ENCODE assay signal across 21 cellular contexts in genomic region chr7:1174881-1175596, GRCh38. TPM values are rescaled to one million over a fixed set of nuclear protein-coding genes. Genes with fewer than 3 reads are reported as not detected.
DNase-seq lines count a peak whose midpoint lies in the region; ATAC-seq and TF ChIP-seq lines count a peak whose summit lies in the region.
"Had no signal": no experiment of that assay in that cellular context is flagged by ENCODE, and none has a peak within 500 bp of the region (broad histone marks: within the 10 kb centered on the region; RNA-seq: fewer than 3 reads in every experiment).

No MANE protein-coding gene starts in this region.

- H3K27me3 ChIP-seq in mammary epithelial cell (ENCODE audit: insufficient read depth, low read length) (no peaks in the 10 kb centered on the region), IMR-90 (ENCODE audit: control insufficient read depth, insufficient read depth, low read length) (peaks cover 2% of the 10 kb centered on the region; the same call in 1 of the 2 replicates), sigmoid colon (peaks cover 0 to 6% (median 3%) of the 10 kb centered on the region in 3 donors)
- H3K27me3 ChIP-seq: BLaER1 treated with 17β-estradiol and CSF1 and Interleukin-3, amounts not matched to agents 10 nM and 100 nM; MG63; Peyer's patch had no signal

- H3K9me1 ChIP-seq in IMR-90 (ENCODE audit: insufficient read depth, low read length): 0 out of 2 replicates have a peak, but pooled peaks cover 3% of the 10 kb centered on the region

- TF ChIP-seq EP300 in sigmoid colon (IDR thresholded peaks at IDR 0.05): no peak

- DNase-seq in mammary epithelial cell (no peak), MCF 10A (ENCODE audit: unreplicated experiment) (no peak), IMR-90 (no peak), islet precursor cell (peak; percentile 38), sciatic nerve (ENCODE audit: low spot score) (no peak), NCI-H2196 treated with DMSO at 0.1 percent for 48 hours (lab: John Stamatoyannopoulos, UW; ENCODE audit: unreplicated experiment) (no peak), D341Med (ENCODE audit: low spot score) (no peak), sigmoid colon (no peak)
- DNase-seq: CD8-positive, alpha-beta memory T cell; DMS79; HFFc6; Karpas-422; MG63; NCI-H1092; NCI-H1436 treated with DMSO at 0.1 percent for 48 hours; NCI-H2029; NCI-H526; Peyer's patch had no signal

- H4K5ac ChIP-seq in IMR-90 (ENCODE audit: low read depth, low read length): peak overlapping the region; percentile 61; the same call in 1 of the 2 replicates

- TF ChIP-seq POLR2A in IMR-90 (IDR thresholded peaks at IDR 0.05; ENCODE audit: low read depth, low read length): no peak
- no peak for TF ChIP-seq POLR2A in sigmoid colon (IDR thresholded peaks at IDR 0.05)

- H2BK5ac ChIP-seq in IMR-90 (ENCODE audit: low read depth, low read length, poor library complexity, severe bottlenecking): no peak overlapping the region

- H3K79me2 ChIP-seq in mammary epithelial cell (ENCODE audit: insufficient read depth, low read length): no peaks in the 10 kb centered on the region

- intact Hi-C loops in mammary epithelial cell (cut with micrococcal nuclease) (no loop called here), MCF 10A (cut with micrococcal nuclease) (no loop called here), IMR-90 (cut with micrococcal nuclease) (no loop called here), sciatic nerve (cut with DNase I) (no loop called here), sigmoid colon (cut with DNase I) (loop anchor here (5.0 kb wide), 2 partner anchors 88 to 183 kb away; partner anchors contain the start of gene GPER1)

- H3K18ac ChIP-seq in IMR-90 (ENCODE audit: low read depth, low read length): no peak overlapping the region

- H3K27me3 Mint-ChIP-seq in MCF 10A (ENCODE audit: insufficient read depth, unreplicated experiment): no peaks in the 10 kb centered on the region

- in situ Hi-C loops in mammary epithelial cell (cut with MboI; ENCODE audit: low sequenced_read_pairs in 2 of 2) (loop anchor here in 1 of 2 donors (25.0 kb wide), 1 partner anchor 287 kb away; the partner anchor contains the start of gene MICALL2), IMR-90 (cut with MboI; ENCODE audit: low sequenced_read_pairs) (loop anchor here (10.0 kb wide), 1 partner anchor 180 kb away; no protein-coding TSS in a partner anchor)

- H3K9me3 ChIP-seq in mammary epithelial cell (replicated peaks; ENCODE audit: insufficient read depth, low read length) (peaks cover 3% of the 10 kb centered on the region), IMR-90 (ENCODE audit: control insufficient read depth, insufficient read depth, low read length) (peaks cover 2% of the 10 kb centered on the region; the same call in 1 of the 2 replicates), sigmoid colon (no peaks in the 10 kb centered on the region)
- H3K9me3 ChIP-seq: Peyer's patch had no signal

- TF ChIP-seq RAD21 in IMR-90 (IDR thresholded peaks at IDR 0.05; ENCODE audit: low read length): no peak

- H2AFZ ChIP-seq in mammary epithelial cell (ENCODE audit: low read depth, low read length): peak overlapping the region; percentile 86
- H2AFZ ChIP-seq in IMR-90 (replicated peaks; ENCODE audit: low read length, poor library complexity): peak overlapping the region; percentile 97

- H4K20me1 ChIP-seq in mammary epithelial cell (ENCODE audit: insufficient read depth, low read length) (no peaks in the 10 kb centered on the region), IMR-90 (ENCODE audit: insufficient read depth, low read length) (no peaks in the 10 kb centered on the region)
- H4K20me1 ChIP-seq: BLaER1 treated with 17β-estradiol and CSF1 and Interleukin-3, amounts not matched to agents 10 nM and 100 nM had no signal

- H2BK120ac ChIP-seq in IMR-90 (ENCODE audit: low read depth, low read length): no peak overlapping the region

- H3K4me3 ChIP-seq in mammary epithelial cell (replicated peaks in 1 of 3; ENCODE audit: insufficient read depth in 1 of 3, low read depth in 2 of 3, low read length in 3 of 3) (no peak overlapping the region), IMR-90 (ENCODE audit: insufficient read depth, low read depth, low read length) (no peak overlapping the region), sigmoid colon (no peak overlapping the region)
- H3K4me3 ChIP-seq: BLaER1 treated with 17β-estradiol and CSF1 and Interleukin-3, amounts not matched to agents 10 nM and 100 nM had no signal

- BruUV-seq in mammary epithelial cell (replicated peaks; lab: Mats Ljungman, UMichigan) (no TSS peak), MCF 10A (replicated peaks; lab: Mats Ljungman, UMichigan) (no TSS peak), IMR-90 (replicated peaks; lab: Mats Ljungman, UMichigan) (no TSS peak)

- H3K27ac Mint-ChIP-seq in MCF 10A (ENCODE audit: low read depth, unreplicated experiment): no peak overlapping the region

- H3K9ac ChIP-seq in mammary epithelial cell (ENCODE audit: insufficient read depth, low read length) (no peak overlapping the region), IMR-90 (ENCODE audit: low read depth, low read length) (no peak overlapping the region)
- H3K9ac ChIP-seq: BLaER1 treated with 17β-estradiol and CSF1 and Interleukin-3, amounts not matched to agents 10 nM and 100 nM had no signal

- H2BK15ac ChIP-seq in IMR-90 (ENCODE audit: low read depth, low read length): no peak overlapping the region; the same call in 2 of the 3 replicates

- H2AK5ac ChIP-seq in IMR-90 (ENCODE audit: low read depth, low read length): peak overlapping the region; percentile 67; the same call in 1 of the 2 replicates

- dilution Hi-C loops in mammary epithelial cell (cut with HindIII; ENCODE audit: low sequenced_read_pairs): loop anchor here (5.0 kb wide), 2 partner anchors 128 to 213 kb away; no protein-coding TSS in a partner anchor
- dilution Hi-C loops in IMR-90 (cut with HindIII; ENCODE audit: low sequenced_read_pairs, unreplicated experiment): no loop called here

- WGBS in mammary epithelial cell (ENCODE audit: low coverage, missing lambda C conversion rate): 95% methylated on average over 24 of the region's 29 CpGs
- 92% methylated on average over 13 of the region's 29 CpGs; no CpG with 5 or more reads in 1 of the 2 experiments for WGBS in IMR-90 (ENCODE audit: extremely low coverage in 2 of 2, insufficient read length in 1 of 2), 2 experiments
- WGBS in sigmoid colon, 2 donors: 94 to 97% methylated on average over 29 of the region's 29 CpGs

- TF ChIP-seq CTCF in mammary epithelial cell (conservative IDR thresholded peaks at IDR 0.05 in 1 of 2, IDR thresholded peaks at IDR 0.05 in 1 of 2; ENCODE audit: extremely low read depth in 1 of 2, insufficient read depth in 1 of 2, low read depth in 1 of 2, low read length in 2 of 2) (no peak), MCF 10A (IDR thresholded peaks at IDR 0.05; ENCODE audit: unreplicated experiment) (no peak), IMR-90 (conservative IDR thresholded peaks at IDR 0.05; ENCODE audit: low read depth, low read length) (no peak), sigmoid colon (IDR thresholded peaks at IDR 0.05) (no peak)

- H2BK20ac ChIP-seq in IMR-90 (ENCODE audit: low read depth, low read length): no peak overlapping the region

- peaks cover 9% of the 10 kb centered on the region for H3K36me3 Mint-ChIP-seq in MCF 10A (ENCODE audit: insufficient read depth, unreplicated experiment)
- H3K36me3 Mint-ChIP-seq: CD8-positive, alpha-beta memory T cell had no signal

- H3K4me2 ChIP-seq in mammary epithelial cell (ENCODE audit: insufficient read depth, low read depth, low read length) (no peak overlapping the region), IMR-90 (ENCODE audit: low read depth, low read length) (no peak overlapping the region)

- H3K4me1 Mint-ChIP-seq in MCF 10A (ENCODE audit: insufficient read depth, unreplicated experiment): peaks cover 5% of the 10 kb centered on the region

- H3K4me1 ChIP-seq in mammary epithelial cell (ENCODE audit: insufficient read depth, low read length) (peaks cover 8% of the 10 kb centered on the region), IMR-90 (ENCODE audit: control insufficient read depth, insufficient read depth, low read length) (0 out of 2 replicates have a peak, but pooled peaks cover 2% of the 10 kb centered on the region), sigmoid colon (peaks cover 0 to 13% (median 9%) of the 10 kb centered on the region in 4 donors)

- peak overlapping the region; percentile 97 to 99; a peak in 3 of 4 replicates for H4K8ac ChIP-seq in IMR-90 (ENCODE audit: low read depth in 2 of 2, low read length in 2 of 2)

- H3K27ac ChIP-seq in mammary epithelial cell (ENCODE audit: insufficient read depth, low read depth, low read length) (no peak overlapping the region), IMR-90 (ENCODE audit: insufficient read depth, low read length) (no peak overlapping the region), sigmoid colon (no peak overlapping the region)

- H3K56ac ChIP-seq in IMR-90 (ENCODE audit: extremely low read depth, insufficient read depth, low read length): no peak overlapping the region

- ATAC-seq in IMR-90 (ENCODE audit: low read depth) (no peak), sciatic nerve (peak; percentile 19)

- H4K91ac ChIP-seq in IMR-90 (ENCODE audit: insufficient read depth, low read depth, low read length): no peak overlapping the region; the same call in 1 of the 2 replicates

- H3K79me1 ChIP-seq in IMR-90 (ENCODE audit: low read depth in 1 of 2, low read length in 2 of 2): no peaks in the 10 kb centered on the region

- peak overlapping the region; percentile 55 for H2AK9ac ChIP-seq in IMR-90 (replicated peaks; ENCODE audit: low read depth, low read length, poor library complexity)

- POLR2A ChIA-PET in MCF 10A (lab: Yijun Ruan, JAX): interaction anchor here (1.7 to 1.8 kb wide), 2 partner anchors 15 to 181 kb away, joined by 3 to 8 read pairs; partner anchors contain the start of gene ZFAND2A
- POLR2A ChIA-PET in IMR-90 (lab: Charles Lee; ENCODE audit: unreplicated experiment): no interaction called here

- CTCF ChIA-PET in mammary epithelial cell (lab: Charles Lee; ENCODE audit: low non-redundant PET): interaction anchor here (0.5 kb wide), 1 partner anchor 11 kb away, joined by 6 read pairs; no protein-coding TSS in a partner anchor
- CTCF ChIA-PET in MCF 10A (lab: Yijun Ruan, JAX): interaction anchor here (0.6 to 6.1 kb wide), 15 partner anchors 9 to 278 kb away, joined by 3 to 69 read pairs (median 4); partner anchors contain the start of gene GPER1
- CTCF ChIA-PET in IMR-90 (lab: Yijun Ruan, JAX): interaction anchor here (0.9 kb wide), 1 partner anchor 37 kb away, joined by 3 read pairs; a partner anchor contains a TSS

- H3K9me3 Mint-ChIP-seq in MCF 10A (ENCODE audit: unreplicated experiment): no peaks in the 10 kb centered on the region
- H3K9me3 Mint-ChIP-seq: CD8-positive, alpha-beta memory T cell; HFFc6 had no signal

- no peak overlapping the region for H3K14ac ChIP-seq in IMR-90 (replicated peaks; ENCODE audit: low read depth, low read length)

- H3K23ac ChIP-seq in IMR-90 (ENCODE audit: low read depth, low read length): no peak overlapping the region

- H3K36me3 ChIP-seq in mammary epithelial cell (ENCODE audit: insufficient read depth, low read length) (no peaks in the 10 kb centered on the region), IMR-90 (ENCODE audit: control insufficient read depth, insufficient read depth, low read length) (no peaks in the 10 kb centered on the region), sigmoid colon (no peaks in the 10 kb centered on the region)
- H3K36me3 ChIP-seq: BLaER1 treated with 17β-estradiol and CSF1 and Interleukin-3, amounts not matched to agents 10 nM and 100 nM; MG63; Peyer's patch had no signal

- H3K4ac ChIP-seq in IMR-90 (ENCODE audit: low read depth, low read length): peak overlapping the region; percentile 20; the same call in 1 of the 2 replicates

- no peak overlapping the region for H3K4me3 Mint-ChIP-seq in MCF 10A (ENCODE audit: unreplicated experiment)

RNA-seq across cellular contexts. Expression of gene ZFAND2A, which starts 15.0 kb away (rescaled TPM):
- total RNA-seq in mammary epithelial cell: 10 to 100 TPM; 11.5 to 20.8 TPM
- 24.1 TPM for polyA plus RNA-seq in mammary epithelial cell
- polyA minus RNA-seq in mammary epithelial cell: 10.2 TPM
- 30.1 and 40.7 TPM in 2 replicates for total RNA-seq in MCF 10A (2022)
- total RNA-seq in IMR-90 (2012; rRNA removed): 9.4 and 11.8 TPM in 2 replicates
- polyA plus RNA-seq in IMR-90 (2012; rRNA removed): 25.9 and 28.7 TPM in 2 replicates
- polyA plus RNA-seq in IMR-90 (2012; cell fraction: cytosol; rRNA removed): 15.0 and 19.7 TPM in 2 replicates
- 21.7 and 58.1 TPM in 2 replicates for polyA plus RNA-seq in IMR-90 (2012; cell fraction: nucleus; rRNA removed; ENCODE audit: low replicate concordance)
- total RNA-seq in sciatic nerve: 24.7 TPM
- 10 to 100 TPM; 21.6 to 28.2 (median 25.0) TPM for total RNA-seq in sigmoid colon
- 100 to 1,000 TPM in 1 of 3 donors, 10 to 100 TPM in 2; 35.5 to 231 (median 99.7) TPM for polyA plus RNA-seq in sigmoid colon

RNA-seq across cellular contexts. Expression of gene UNCX, which starts 57.6 kb away (rescaled TPM):
- total RNA-seq in mammary epithelial cell: not detected
- not detected for polyA plus RNA-seq in mammary epithelial cell
- polyA minus RNA-seq in mammary epithelial cell: not detected
- total RNA-seq in MCF 10A (2022): not detected in 2 replicates
- total RNA-seq in IMR-90 (2012; rRNA removed): not detected in 2 replicates
- not detected in 2 replicates for polyA plus RNA-seq in IMR-90 (2012; rRNA removed)
- polyA plus RNA-seq in IMR-90 (2012; cell fraction: cytosol; rRNA removed): not detected in 2 replicates
- not detected in 2 replicates for polyA plus RNA-seq in IMR-90 (2012; cell fraction: nucleus; rRNA removed; ENCODE audit: low replicate concordance)
- total RNA-seq in sciatic nerve: not detected
- total RNA-seq in sigmoid colon: not detected
- not detected for polyA plus RNA-seq in sigmoid colon
- total RNA-seq: CD8-positive, alpha-beta memory T cell; H4; HFFc6; Peyer's patch; SK-MEL-5 had no signal
- polyA plus RNA-seq: CD8-positive, alpha-beta memory T cell had no signal
